Comparison of ENCODE assay signal across 8 cellular contexts in the genomic region with DNA sequence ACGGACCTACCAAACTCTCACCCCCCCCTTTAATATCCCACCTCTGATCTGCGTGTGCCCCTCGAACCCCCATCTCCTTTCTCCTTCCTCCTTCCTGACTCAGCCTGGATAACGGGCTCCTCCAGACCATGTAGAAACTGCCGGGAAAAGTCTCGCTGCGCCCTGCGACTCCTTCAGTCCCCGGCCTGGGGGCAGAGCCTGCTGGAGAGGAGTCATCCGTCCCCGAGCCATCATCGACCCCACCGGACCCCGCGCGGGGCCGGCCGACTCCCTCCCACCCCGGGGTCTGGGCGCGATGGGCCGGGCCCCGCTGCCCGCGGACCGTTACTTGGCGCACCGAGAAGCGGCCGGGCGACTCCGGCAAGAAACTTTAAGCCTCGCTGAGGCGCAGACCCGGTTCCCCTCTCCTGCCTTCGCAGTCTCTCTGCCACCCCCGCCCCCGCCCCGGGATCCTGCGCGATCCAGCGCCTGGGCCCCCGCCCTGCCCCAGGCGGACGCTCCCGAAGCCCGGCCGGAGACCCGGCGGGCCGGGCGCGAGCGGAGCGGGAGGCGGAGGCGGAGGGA. TPM values are rescaled to one million over a fixed set of nuclear protein-coding genes. Genes with fewer than 3 reads are reported as not detected.
DNase-seq lines count a peak whose midpoint lies in the region; ATAC-seq and TF ChIP-seq lines count a peak whose summit lies in the region.

No MANE protein-coding gene starts in this region.

- H3K9me3 ChIP-seq in iPS-18a (ENCODE audit: control insufficient read depth, low read depth, low read length), result no peaks in the 10 kb centered on the region

- no peak overlapping the region for H3K27ac ChIP-seq in iPS-18a (ENCODE audit: low read length)

- H3K9me3 Mint-ChIP-seq in activated naive CD4-positive, alpha-beta T cell treated with anti-CD3 and anti-CD28 coated beads, Interleukin-2, amount 50 U/mL, for 72 hours, result no peaks in the 10 kb centered on the region

- peaks cover 92% of the 10 kb centered on the region for H3K27me3 ChIP-seq in iPS-18a (ENCODE audit: control insufficient read depth, insufficient read depth, low read length)

- no peak for TF ChIP-seq CTCF in AG09309 (IDR thresholded peaks at IDR 0.05; ENCODE audit: control insufficient read depth, insufficient read depth, low read depth, low read length, missing control alignments)

- DNase-seq in AG09309 (ENCODE audit: low read depth) (no peak), germinal center (ENCODE audit: low spot score) (no peak)
- DNase-seq in activated naive CD4-positive, alpha-beta T cell treated with anti-CD3 and anti-CD28 coated beads, Interleukin-2, amount 50 U/mL, for 72 hours (ENCODE audit: low spot score in 2 of 2), result no peak
- DNase-seq in stimulated activated CD8-positive, alpha-beta memory T cell treated with anti-CD3 and anti-CD28 coated beads, Interleukin-4, amount 100 ng/mL, for 48 hours, result peak; percentile 50
- no peak for DNase-seq in activated effector memory CD4-positive, alpha-beta T cell treated with Interleukin-2 at 50 U/mL for 16 hours

- H3K9ac ChIP-seq in iPS-18a (ENCODE audit: low read length), result peak overlapping the region; percentile 66

- H3K36me3 Mint-ChIP-seq in activated naive CD4-positive, alpha-beta T cell treated with anti-CD3 and anti-CD28 coated beads, Interleukin-2, amount 50 U/mL, for 72 hours, result peaks cover 5% of the 10 kb centered on the region in 2 donors

- ATAC-seq in GM19372 (IDR thresholded peaks at IDR 0.05; ENCODE audit: low read depth, unreplicated experiment) (peak; percentile 13), HG03520 (IDR thresholded peaks at IDR 0.05; ENCODE audit: unreplicated experiment) (peak; percentile 15)
- ATAC-seq in activated naive CD4-positive, alpha-beta T cell treated with anti-CD3 and anti-CD28 coated beads, Interleukin-2, amount 50 U/mL, for 72 hours, result peak; percentile 17 to 26

- peaks cover 72% of the 10 kb centered on the region for H3K4me1 ChIP-seq in iPS-18a (ENCODE audit: control insufficient read depth, low read depth, low read length)

- peak overlapping the region; percentile 77 for H3K4me3 ChIP-seq in AG09309 (ENCODE audit: control insufficient read depth, low read depth, low read length)
- peak overlapping the region; percentile 63 for H3K4me3 ChIP-seq in iPS-18a (ENCODE audit: low read length)

- no peaks in the 10 kb centered on the region for H3K36me3 ChIP-seq in iPS-18a (ENCODE audit: control insufficient read depth, low read depth, low read length)

- peak overlapping the region; percentile 33 to 37 for H3K27ac Mint-ChIP-seq in activated naive CD4-positive, alpha-beta T cell treated with anti-CD3 and anti-CD28 coated beads, Interleukin-2, amount 50 U/mL, for 72 hours

RNA-seq across cellular contexts. Expression of gene ZEB2, which starts 3.4 kb away (rescaled TPM):
- 1 to 10 TPM; 4.1 to 6.1 TPM for total RNA-seq in activated naive CD4-positive, alpha-beta T cell treated with anti-CD3 and anti-CD28 coated beads, Interleukin-2, amount 50 U/mL, for 72 hours
